In genomic region chr11:120324932-120325810, GRCh38 we compare ENCODE assay signal across 8 cellular contexts. TPM values are rescaled to one million over a fixed set of nuclear protein-coding genes. Genes with fewer than 3 reads are reported as not detected.
DNase-seq lines count a peak whose midpoint lies in the region; ATAC-seq and TF ChIP-seq lines count a peak whose summit lies in the region.

TSS of gene TLCD5 (plus strand) at chr11:120325299. CDS start at chr11:120327442, 2,143 bp downstream.

- H3K36me3 ChIP-seq in Caco-2 (ENCODE audit: control insufficient read depth, insufficient read depth, low read length) (no peaks in the 10 kb centered on the region), H7 (replicated peaks; ENCODE audit: control insufficient read depth, insufficient read depth, low read length) (peaks cover 5% of the 10 kb centered on the region)
- H3K36me3 ChIP-seq in naive thymus-derived CD4-positive, alpha-beta T cell (ENCODE audit: control insufficient read depth in 2 of 3, insufficient read depth in 3 of 3, low read length in 3 of 3), result no peaks in the 10 kb centered on the region

- DNase-seq in Caco-2 (peak; percentile 86 to 91), H7 (peak; percentile 94), NCI-H510A (lab: John Stamatoyannopoulos, UW) (peak; percentile 79), fibroblast of pulmonary artery (ENCODE audit: low read depth) (peak; percentile 67), type B pancreatic cell (ENCODE audit: extremely low spot score, unreplicated experiment) (peak; percentile 85)
- peak; percentile 64 to 71 for DNase-seq in activated T-cell treated with anti-CD3 and anti-CD28 coated beads, Interleukin-2, amount 50 U/mL, for 72 hours
- DNase-seq in naive thymus-derived CD4-positive, alpha-beta T cell, result peak in 3 of 9 donors; percentile 18 to 49 (median 27)

- CTCF ChIA-PET in Caco-2 (lab: Charles Lee), result interaction anchor here (0.6 to 2.7 kb wide), 2 partner anchors 11 to 22 kb away, joined by 3 to 9 read pairs; partner anchors contain the start of gene ARHGEF12
- CTCF ChIA-PET in naive thymus-derived CD4-positive, alpha-beta T cell (lab: Charles Lee), result no interaction called here

- no peaks in the 10 kb centered on the region for H3K27me3 ChIP-seq in Caco-2 (replicated peaks; ENCODE audit: control insufficient read depth, insufficient read depth, low read length)
- no peaks in the 10 kb centered on the region for H3K27me3 ChIP-seq in H7 (ENCODE audit: control insufficient read depth, insufficient read depth, low read length)
- H3K27me3 ChIP-seq in naive thymus-derived CD4-positive, alpha-beta T cell (ENCODE audit: control insufficient read depth in 2 of 2, insufficient read depth in 2 of 2, low read length in 2 of 2), result peaks cover 7 to 27% of the 10 kb centered on the region in 2 donors

- H3K9me3 Mint-ChIP-seq in Caco-2 (ENCODE audit: unreplicated experiment) (no peaks in the 10 kb centered on the region), type B pancreatic cell (no peaks in the 10 kb centered on the region)
- H3K9me3 Mint-ChIP-seq in activated T-cell treated with anti-CD3 and anti-CD28 coated beads, Interleukin-2, amount 50 U/mL, for 72 hours, result no peaks in the 10 kb centered on the region
- peaks cover 0 to 3% (median 0%) of the 10 kb centered on the region in 11 donors for H3K9me3 Mint-ChIP-seq in naive thymus-derived CD4-positive, alpha-beta T cell

- H3K27me3 Mint-ChIP-seq in Caco-2 (ENCODE audit: insufficient read depth, unreplicated experiment) (peaks cover 2% of the 10 kb centered on the region), type B pancreatic cell (peaks cover 10% of the 10 kb centered on the region)
- H3K27me3 Mint-ChIP-seq in activated T-cell treated with anti-CD3 and anti-CD28 coated beads, Interleukin-2, amount 50 U/mL, for 72 hours (ENCODE audit: low read depth), result peaks cover 41% of the 10 kb centered on the region
- peaks cover 61 to 80% (median 68%) of the 10 kb centered on the region in 5 donors for H3K27me3 Mint-ChIP-seq in naive thymus-derived CD4-positive, alpha-beta T cell

- POLR2A ChIA-PET in Caco-2 (lab: Charles Lee), result interaction anchor here (0.6 to 0.8 kb wide), 2 partner anchors 22 to 600 kb away, joined by 3 read pairs; no protein-coding TSS in a partner anchor
- POLR2A ChIA-PET in naive thymus-derived CD4-positive, alpha-beta T cell (lab: Charles Lee), result no interaction called here

- H3K27ac ChIP-seq in naive thymus-derived CD4-positive, alpha-beta T cell (ENCODE audit: low read depth, low read length), result no peak within 1 kb of the TSS

- peak; percentile 93 to 94 for ATAC-seq in activated T-cell treated with anti-CD3 and anti-CD28 coated beads, Interleukin-2, amount 50 U/mL, for 72 hours (replicated peaks in 1 of 2)
- ATAC-seq in naive thymus-derived CD4-positive, alpha-beta T cell, result peak; percentile 55
- ATAC-seq in GM21423 (IDR thresholded peaks at IDR 0.05; ENCODE audit: unreplicated experiment), result no peak

- peak within 1 kb of the TSS; percentile 88 for H3K4me3 ChIP-seq in Caco-2 (ENCODE audit: low read depth, low read length)
- peak within 1 kb of the TSS; percentile 80 for H3K4me3 ChIP-seq in H7 (ENCODE audit: insufficient read depth, low read depth, low read length)
- peak within 1 kb of the TSS; percentile 63 for H3K4me3 ChIP-seq in fibroblast of pulmonary artery (replicated peaks; ENCODE audit: low read depth, low read length)
- no peak within 1 kb of the TSS for H3K4me3 ChIP-seq in naive thymus-derived CD4-positive, alpha-beta T cell (ENCODE audit: low read length)

- H3K4me1 Mint-ChIP-seq in Caco-2 (ENCODE audit: low read depth, unreplicated experiment) (peaks cover 19% of the 10 kb centered on the region), type B pancreatic cell (ENCODE audit: unreplicated experiment) (peaks cover 19% of the 10 kb centered on the region)
- H3K4me1 Mint-ChIP-seq in activated T-cell treated with anti-CD3 and anti-CD28 coated beads, Interleukin-2, amount 50 U/mL, for 72 hours (ENCODE audit: low read depth), result peaks cover 18% of the 10 kb centered on the region
- H3K4me1 Mint-ChIP-seq in naive thymus-derived CD4-positive, alpha-beta T cell, result peaks cover 15 to 30% (median 23%) of the 10 kb centered on the region in 7 donors

- H3K36me3 Mint-ChIP-seq in Caco-2 (ENCODE audit: insufficient read depth, unreplicated experiment) (peaks cover 6% of the 10 kb centered on the region), type B pancreatic cell (peaks cover 6% of the 10 kb centered on the region)
- peaks cover 0 to 2% of the 10 kb centered on the region in 2 donors for H3K36me3 Mint-ChIP-seq in activated T-cell treated with anti-CD3 and anti-CD28 coated beads, Interleukin-2, amount 50 U/mL, for 72 hours (ENCODE audit: insufficient read depth in 2 of 2)
- H3K36me3 Mint-ChIP-seq in naive thymus-derived CD4-positive, alpha-beta T cell, result peaks cover 0 to 3% (median 0%) of the 10 kb centered on the region in 5 donors

- no TSS peak for BruUV-seq in Caco-2 (replicated peaks; lab: Mats Ljungman, UMichigan)

- H3K4me1 ChIP-seq in Caco-2, result peaks cover 26% of the 10 kb centered on the region
- peaks cover 5 to 9% of the 10 kb centered on the region in 2 donors for H3K4me1 ChIP-seq in naive thymus-derived CD4-positive, alpha-beta T cell (ENCODE audit: control insufficient read depth in 2 of 2, insufficient read depth in 2 of 2, low read length in 2 of 2)

- intact Hi-C loops in Caco-2 (cut with micrococcal nuclease; ENCODE audit: unreplicated experiment), result no loop called here
- intact Hi-C loops in naive thymus-derived CD4-positive, alpha-beta T cell (cut with micrococcal nuclease), result no loop called here

- TF ChIP-seq CTCF in Caco-2 (IDR thresholded peaks at IDR 0.05; ENCODE audit: insufficient read depth in 1 of 2, low read depth in 1 of 2, low read length in 1 of 2, severe bottlenecking in 1 of 2, unreplicated experiment in 1 of 2) (peak in 1 of 2 experiments; percentile 57), fibroblast of pulmonary artery (IDR thresholded peaks at IDR 0.05; ENCODE audit: low read length, missing control alignments) (no peak), type B pancreatic cell (conservative IDR thresholded peaks at IDR 0.05) (no peak)

- peak within 1 kb of the TSS; percentile 67 for H3K27ac Mint-ChIP-seq in Caco-2 (ENCODE audit: unreplicated experiment)
- H3K27ac Mint-ChIP-seq in activated T-cell treated with anti-CD3 and anti-CD28 coated beads, Interleukin-2, amount 50 U/mL, for 72 hours, result peak within 1 kb of the TSS; percentile 71
- H3K27ac Mint-ChIP-seq in naive thymus-derived CD4-positive, alpha-beta T cell, result peak within 1 kb of the TSS in 2 of 9 donors; percentile 4 to 54
- H3K27ac Mint-ChIP-seq in type B pancreatic cell, result peak within 1 kb of the TSS; percentile 71

- H3K9me3 ChIP-seq in Caco-2, result no peaks in the 10 kb centered on the region
- H3K9me3 ChIP-seq in naive thymus-derived CD4-positive, alpha-beta T cell (ENCODE audit: control insufficient read depth in 2 of 3, low read length in 3 of 3), result no peaks in the 10 kb centered on the region

- peak within 1 kb of the TSS; percentile 78 for H3K4me3 Mint-ChIP-seq in Caco-2 (ENCODE audit: unreplicated experiment)
- H3K4me3 Mint-ChIP-seq in activated T-cell treated with anti-CD3 and anti-CD28 coated beads, Interleukin-2, amount 50 U/mL, for 72 hours, result peak within 1 kb of the TSS; percentile 66 to 93
- peak within 1 kb of the TSS; percentile 72 to 90 (median 82) for H3K4me3 Mint-ChIP-seq in naive thymus-derived CD4-positive, alpha-beta T cell
- H3K4me3 Mint-ChIP-seq in type B pancreatic cell, result peak within 1 kb of the TSS; percentile 90

RNA-seq across cellular contexts. Expression of gene TLCD5, which starts in this region (rescaled TPM):
- total RNA-seq in Caco-2 (2022), result 9.8 and 11.8 TPM in 2 replicates
- total RNA-seq in H7 (2014; rRNA removed; shearing (Covaris generic)), result 14.3 and 17.7 TPM in 2 replicates
- 1 to 10 TPM; 2.0 to 2.8 TPM for total RNA-seq in activated T-cell treated with anti-CD3 and anti-CD28 coated beads, Interleukin-2, amount 50 U/mL, for 72 hours
- total RNA-seq in naive thymus-derived CD4-positive, alpha-beta T cell, result under 1 TPM in 3 of 5 experiments, not detected in 2; 0.11 to 0.48 (median 0.17) TPM
- not detected for polyA plus RNA-seq in naive thymus-derived CD4-positive, alpha-beta T cell
- 3.3 and 11.6 TPM in 2 replicates for total RNA-seq in type B pancreatic cell (ENCODE audit: low replicate concordance)

Comparison
In these comparisons a context has a peak if more than half of its experiments do, and no peak if none do; other contexts are left out.
1. Peak in ATAC-seq in naive thymus-derived CD4-positive, alpha-beta T cell; RNA of the gene not detected or under 1 TPM.